ENCODE assay signal across 16 cellular contexts in genomic region chr19:35374031-35374430, GRCh38. TPM values are rescaled to one million over a fixed set of nuclear protein-coding genes. Genes with fewer than 3 reads are reported as not detected.
"Had no signal": no experiment of that assay in that cellular context is flagged by ENCODE, and none has a peak within 500 bp of the region (broad histone marks: within the 10 kb centered on the region; RNA-seq: fewer than 3 reads in every experiment).

No MANE protein-coding gene starts in this region.

RNA-seq across cellular contexts. Expression of gene GPR42, which starts 3.2 kb away (rescaled TPM):
- total RNA-seq: neural crest cell, osteocyte, prostate gland, pulmonary artery endothelial cell, right atrium auricular region, smooth muscle cell, suprapubic skin, testis, transverse colon, upper lobe of right lung, urinary bladder, uterus had no signal
- polyA plus RNA-seq: naive thymus-derived CD4-positive, alpha-beta T cell; smooth muscle cell had no signal

RNA-seq across cellular contexts. Expression of gene FFAR3, which starts 15.8 kb away (rescaled TPM):
- total RNA-seq: neural crest cell, osteocyte, pulmonary artery endothelial cell, right atrium auricular region, smooth muscle cell, suprapubic skin, upper lobe of right lung, uterus had no signal
- polyA plus RNA-seq: naive thymus-derived CD4-positive, alpha-beta T cell; smooth muscle cell had no signal

RNA-seq across cellular contexts. Expression of gene FFAR1, which starts 26.3 kb away (rescaled TPM):
- total RNA-seq: neural crest cell, omental fat pad, osteocyte, posterior vena cava, pulmonary artery endothelial cell, right atrium auricular region, sciatic nerve, smooth muscle cell, suprapubic skin, upper lobe of right lung, urinary bladder had no signal
- polyA plus RNA-seq: naive thymus-derived CD4-positive, alpha-beta T cell; smooth muscle cell; urinary bladder had no signal

RNA-seq across cellular contexts. Expression of gene CD22, which starts 45.0 kb away (rescaled TPM):
- total RNA-seq: neural crest cell, osteocyte, pulmonary artery endothelial cell, smooth muscle cell, suprapubic skin had no signal
- polyA plus RNA-seq: smooth muscle cell had no signal
